9 cellular contexts compared by ENCODE assay signal in the genomic region with DNA sequence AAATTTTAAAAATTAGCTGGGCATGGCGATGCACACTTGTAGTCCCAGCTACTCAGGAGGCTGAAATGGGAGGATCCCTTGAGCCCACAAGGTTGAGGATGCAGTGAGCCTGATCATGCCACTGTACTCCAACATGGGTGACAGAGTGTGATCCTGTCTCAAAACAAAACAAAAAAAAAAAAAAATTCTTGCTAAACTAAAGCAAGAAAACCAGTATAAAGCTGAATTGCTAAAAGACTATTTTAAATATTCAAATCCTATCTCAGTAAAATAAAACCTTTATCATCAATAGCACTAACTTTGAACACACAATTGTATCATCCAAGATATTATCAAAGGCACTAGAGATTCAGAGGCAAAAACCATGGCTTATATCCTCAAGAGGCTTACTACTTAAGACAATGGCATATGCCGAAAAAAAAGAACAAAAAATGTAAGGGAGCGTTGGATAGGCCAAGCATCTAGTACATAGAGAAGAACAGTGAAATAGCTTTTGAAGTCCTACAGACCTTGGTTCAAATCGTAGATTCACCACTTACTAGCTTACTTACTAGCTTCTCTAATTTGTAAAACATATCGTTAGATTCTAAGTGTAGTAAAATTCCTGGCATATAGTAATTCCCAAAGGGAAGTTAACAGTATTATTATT. TPM values are rescaled to one million over a fixed set of nuclear protein-coding genes. Genes with fewer than 3 reads are reported as not detected.
DNase-seq lines count a peak whose midpoint lies in the region; ATAC-seq and TF ChIP-seq lines count a peak whose summit lies in the region.
"Had no signal": no experiment of that assay in that cellular context is flagged by ENCODE, and none has a peak within 500 bp of the region (broad histone marks: within the 10 kb centered on the region; RNA-seq: fewer than 3 reads in every experiment).

No MANE protein-coding gene starts in this region.

- H2AFZ ChIP-seq in fibroblast of lung (ENCODE audit: low read length) = no peak overlapping the region

- BruUV-seq in Panc1 (replicated peaks; lab: Mats Ljungman, UMichigan) = no TSS peak

- peak; percentile 12 for DNase-seq in DMS 273 (lab: John Stamatoyannopoulos, UW; ENCODE audit: unreplicated experiment)
- no peak for DNase-seq in DMS 273 treated with DMSO at 0.1 percent for 48 hours (lab: John Stamatoyannopoulos, UW)
- no peak for DNase-seq in Panc1 (ENCODE audit: low read depth, low spot score)
- no peak for DNase-seq in fibroblast of lung (ENCODE audit: low read depth in 2 of 2)
- DNase-seq in dedifferentiated amniotic fluid mesenchymal stem cell (ENCODE audit: extremely low spot score) = no peak
- DNase-seq in MV-4-11 (lab: John Stamatoyannopoulos, UW) = no peak
- DNase-seq in stimulated activated naive CD8-positive, alpha-beta T cell treated with anti-CD3 and anti-CD28 coated beads, Interleukin-15, Interleukin-2, amounts not matched to agents 100 U/mL and 50 U/mL, for 24 hours = no peak

- TF ChIP-seq CTCF in Panc1 (IDR thresholded peaks at IDR 0.05) = no peak
- no peak for TF ChIP-seq CTCF in fibroblast of lung (conservative IDR thresholded peaks at IDR 0.05 in 1 of 2, IDR thresholded peaks at IDR 0.05 in 1 of 2; ENCODE audit: low read depth in 1 of 2, low read length in 2 of 2)

- H3K9me3 Mint-ChIP-seq in stimulated activated memory B cell treated with anti-CD40 and anti-IgM and Interleukin-4, amounts not matched to agents 10 μg/mL and 1 μg/mL and 100 μg/mL, for 72 hours = no peaks in the 10 kb centered on the region

- in situ Hi-C loops in Panc1 (cut with HindIII; ENCODE audit: low pct_unique_long_range_greater_than_20kb, low sequenced_read_pairs) = no loop called here

- peaks cover 7% of the 10 kb centered on the region for H3K36me3 Mint-ChIP-seq in stimulated activated memory B cell treated with anti-CD40 and anti-IgM and Interleukin-4, amounts not matched to agents 10 μg/mL and 1 μg/mL and 100 μg/mL, for 72 hours

- no peak overlapping the region for H3K9ac ChIP-seq in fibroblast of lung (ENCODE audit: insufficient read depth, low read length)

- peak overlapping the region; percentile 54 for H3K4me3 Mint-ChIP-seq in stimulated activated memory B cell treated with anti-CD40 and anti-IgM and Interleukin-4, amounts not matched to agents 10 μg/mL and 1 μg/mL and 100 μg/mL, for 72 hours

- no peak for ATAC-seq in Panc1
- no peak for ATAC-seq in stimulated activated memory B cell treated with anti-CD40 and anti-IgM and Interleukin-4, amounts not matched to agents 10 μg/mL and 1 μg/mL and 100 μg/mL, for 72 hours
- no peak for ATAC-seq in stimulated activated naive CD8-positive, alpha-beta T cell treated with anti-CD3 and anti-CD28 coated beads, Interleukin-15, Interleukin-2, amounts not matched to agents 100 U/mL and 50 U/mL, for 24 hours

- peak overlapping the region; percentile 76 for H3K4me2 ChIP-seq in fibroblast of lung (ENCODE audit: extremely low read depth, insufficient read depth, low read length)

- H3K36me3 ChIP-seq in Panc1 (ENCODE audit: control insufficient read depth, insufficient read depth, low read length) (no peaks in the 10 kb centered on the region; the same call in 1 of the 2 replicates), fibroblast of lung (ENCODE audit: control insufficient read depth, insufficient read depth, low read length) (no peaks in the 10 kb centered on the region)

- intact Hi-C loops in Panc1 (cut with micrococcal nuclease; ENCODE audit: unreplicated experiment) = no loop called here

- POLR2A ChIA-PET in Panc1 (lab: Charles Lee) = interaction anchor here (0.6 to 1.0 kb wide), 3 partner anchors 24 to 98 kb away, joined by 3 read pairs; no protein-coding TSS in a partner anchor

- H3K27me3 ChIP-seq in Panc1 (ENCODE audit: control insufficient read depth, insufficient read depth, low read length) (no peaks in the 10 kb centered on the region), fibroblast of lung (ENCODE audit: control insufficient read depth, insufficient read depth, low read length) (no peaks in the 10 kb centered on the region)

- H3K27ac ChIP-seq in Panc1 (ENCODE audit: low read length) = peak overlapping the region; percentile 94
- H3K27ac ChIP-seq in fibroblast of lung (ENCODE audit: insufficient read depth, low read length) = peak overlapping the region; percentile 11
- H3K27ac ChIP-seq: 22Rv1 had no signal

- peaks cover 69% of the 10 kb centered on the region for H3K79me2 ChIP-seq in fibroblast of lung (ENCODE audit: control insufficient read depth, insufficient read depth, low read length)

- H3K4me1 ChIP-seq in Panc1 (ENCODE audit: control insufficient read depth, insufficient read depth, low read length) = peaks cover 42% of the 10 kb centered on the region
- peaks cover 4% of the 10 kb centered on the region for H3K4me1 ChIP-seq in fibroblast of lung (ENCODE audit: control insufficient read depth, extremely low read depth, insufficient read depth, low read length)

- no peaks in the 10 kb centered on the region for H4K20me1 ChIP-seq in fibroblast of lung (ENCODE audit: control insufficient read depth, extremely low read depth, insufficient read depth, low read length)

- H3K27me3 Mint-ChIP-seq in stimulated activated memory B cell treated with anti-CD40 and anti-IgM and Interleukin-4, amounts not matched to agents 10 μg/mL and 1 μg/mL and 100 μg/mL, for 72 hours = no peaks in the 10 kb centered on the region

- peak overlapping the region; percentile 94 for H3K27ac Mint-ChIP-seq in stimulated activated memory B cell treated with anti-CD40 and anti-IgM and Interleukin-4, amounts not matched to agents 10 μg/mL and 1 μg/mL and 100 μg/mL, for 72 hours

- no peak overlapping the region for H3K4me3 ChIP-seq in Panc1 (ENCODE audit: low read depth in 2 of 2, low read length in 2 of 2)
- peak overlapping the region in 2 of 4 experiments; percentile 4 to 18 for H3K4me3 ChIP-seq in fibroblast of lung (replicated peaks in 1 of 4; ENCODE audit: control extremely low read depth in 1 of 4, insufficient read depth in 1 of 4, low read depth in 3 of 4, low read length in 4 of 4)

- H3K4me1 Mint-ChIP-seq in stimulated activated memory B cell treated with anti-CD40 and anti-IgM and Interleukin-4, amounts not matched to agents 10 μg/mL and 1 μg/mL and 100 μg/mL, for 72 hours = peaks cover 77% of the 10 kb centered on the region

- H3K9me3 ChIP-seq in Panc1 (ENCODE audit: control insufficient read depth, insufficient read depth, low read depth, low read length) (no peaks in the 10 kb centered on the region), fibroblast of lung (ENCODE audit: control insufficient read depth, insufficient read depth, low read depth, low read length) (no peaks in the 10 kb centered on the region)

- CTCF ChIA-PET in Panc1 (lab: Charles Lee) = no interaction called here

RNA-seq across cellular contexts. Expression of a gene that starts 3.6 kb away (rescaled TPM):
- 54.4 TPM for total RNA-seq in Panc1 (2021; ENCODE audit: unreplicated experiment)
- 15.4 TPM for polyA plus RNA-seq in Panc1 (2012; ENCODE audit: insufficient read length)
- total RNA-seq in fibroblast of lung = 63.9 and 75.5 TPM in 2 replicates
- polyA plus RNA-seq in fibroblast of lung = 50.1 and 67.7 TPM in 2 replicates
- polyA plus RNA-seq in fibroblast of lung (2012) = 22.3 and 29.1 TPM in 2 replicates
- 8.3 and 11.0 TPM in 2 replicates for polyA minus RNA-seq in fibroblast of lung (ENCODE audit: low replicate concordance)
